10 cellular contexts compared by ENCODE assay signal in the genomic region with DNA sequence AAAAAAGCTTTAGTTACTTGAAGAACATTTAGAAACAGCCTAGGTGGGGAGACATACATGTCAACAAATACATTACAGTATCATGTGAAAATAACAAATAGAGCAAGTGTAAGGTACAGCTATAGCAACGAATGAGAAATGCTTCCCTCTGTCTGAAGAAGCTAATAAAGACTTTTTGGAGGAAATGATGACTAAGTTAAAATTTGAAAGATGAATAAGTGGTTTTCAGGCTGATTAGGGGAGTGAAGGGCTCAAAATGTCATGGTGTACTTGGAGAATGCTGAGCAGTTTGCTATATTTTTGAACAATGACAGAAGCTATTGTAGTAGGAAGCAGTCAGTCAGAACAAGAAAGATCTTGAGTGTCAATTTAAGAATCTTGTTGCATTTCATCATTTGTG. TPM values are rescaled to one million over a fixed set of nuclear protein-coding genes. Genes with fewer than 3 reads are reported as not detected.
"Had no signal": no experiment of that assay in that cellular context is flagged by ENCODE, and none has a peak within 500 bp of the region (broad histone marks: within the 10 kb centered on the region; RNA-seq: fewer than 3 reads in every experiment).

No MANE protein-coding gene starts in this region.

- ATAC-seq: HCT116 had no signal

- H3K9ac ChIP-seq: GM23248 had no signal

- H2AFZ ChIP-seq: GM23248 had no signal

- H3K27ac ChIP-seq: GM23248, HL-60 had no signal

- H3K4me1 ChIP-seq: HAP-1 had no signal

- H3K4me3 ChIP-seq: GM23248, HAP-1 had no signal

- DNase-seq: GM23248, GOT3, H7, HFFc6, KG1 had no signal

- H3K36me3 ChIP-seq: HAP-1 had no signal

RNA-seq across cellular contexts. Expression of a gene that starts 2.8 kb away (rescaled TPM):
- total RNA-seq: GM23248, H4, HFFc6, HT1080 had no signal
- polyA plus RNA-seq: GM23248 had no signal
